In the genomic region with DNA sequence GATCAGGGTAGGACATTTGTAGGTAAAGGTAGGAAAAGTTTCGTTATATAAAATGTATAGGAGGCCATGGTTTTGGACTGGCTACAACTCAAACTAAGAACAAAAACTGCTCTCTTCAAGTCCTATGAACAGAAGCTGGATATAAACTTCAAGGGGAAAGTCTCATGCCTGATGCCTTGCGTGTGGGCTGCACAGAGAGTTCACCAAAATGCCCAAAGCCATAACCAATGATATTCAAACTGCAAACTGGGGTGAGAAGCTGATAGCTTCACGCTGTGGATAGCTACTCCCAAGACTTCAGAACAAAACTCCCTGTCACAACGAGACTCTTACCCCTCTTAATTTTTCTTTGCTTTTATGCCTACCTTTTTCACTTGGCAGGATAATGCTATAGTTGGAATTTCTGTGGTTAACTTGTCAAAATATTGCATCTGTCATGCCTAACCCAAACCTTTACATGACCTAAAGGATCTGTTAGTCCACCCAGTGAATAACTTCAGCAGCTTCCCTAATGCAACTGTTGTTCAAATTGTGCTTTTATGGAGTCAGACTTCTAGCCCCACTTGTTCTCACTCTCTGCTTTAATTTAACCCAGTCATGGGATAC, we compare ENCODE assay signal across 16 cellular contexts.
A peak's percentile ranks its signal among the peaks of the same experiment; 100 is the strongest.
DNase-seq lines count a peak whose midpoint lies in the region; ATAC-seq and TF ChIP-seq lines count a peak whose summit lies in the region.
"Had no signal": no experiment of that assay in that cellular context is flagged by ENCODE, and none has a peak within 500 bp of the region (broad histone marks: within the 10 kb centered on the region; RNA-seq: fewer than 3 reads in every experiment).

No MANE protein-coding gene starts in this region.

- no peak overlapping the region for H2BK15ac ChIP-seq in neuronal stem cell (ENCODE audit: low read length)

- H3K23ac ChIP-seq in neuronal stem cell (ENCODE audit: low read depth, low read length, poor library complexity), result no peak overlapping the region

- H3K79me1 ChIP-seq in neuronal stem cell (ENCODE audit: low read depth, low read length), result no peaks in the 10 kb centered on the region

- H3K9me3 Mint-ChIP-seq in WTC11, result peaks cover 5% of the 10 kb centered on the region

- no peak overlapping the region for H4K8ac ChIP-seq in neuronal stem cell (ENCODE audit: low read depth, low read length)

- H3K27me3 Mint-ChIP-seq in WTC11 (ENCODE audit: low read depth), result no peaks in the 10 kb centered on the region; the same call in none of the 2 replicates

- no peak overlapping the region for H3K18ac ChIP-seq in neuronal stem cell (ENCODE audit: low read length)

- no peaks in the 10 kb centered on the region for H3K36me3 ChIP-seq in neuronal stem cell (replicated peaks in 1 of 2; ENCODE audit: control insufficient read depth in 2 of 2, insufficient read depth in 2 of 2, low read length in 2 of 2)

- H3K4me3 Mint-ChIP-seq in WTC11, result no peak overlapping the region
- H3K4me3 Mint-ChIP-seq: CD4-positive, alpha-beta memory T cell had no signal

- no peak overlapping the region for H2BK5ac ChIP-seq in neuronal stem cell (ENCODE audit: low read length)

- DNase-seq in WTC11 (ENCODE audit: low spot score) (no peak), epidermal melanocyte (ENCODE audit: insufficient read length, low spot score) (peak; percentile 54), neuronal stem cell (ENCODE audit: low spot score) (no peak)
- no peak for DNase-seq in stimulated activated CD4-positive, alpha-beta T cell treated with anti-CD3 and anti-CD28 coated beads, Interleukin-4, amount 100 ng/mL, for 1 hour
- no peak for DNase-seq in activated CD8-positive, alpha-beta memory T cell treated with anti-CD3 and anti-CD28 coated beads, Interleukin-2, amount 50 U/mL, for 48 hours
- DNase-seq: ACHN; CD4-positive, alpha-beta memory T cell; DMS153; DMS79; GF-D8; HCEC 1CT; IMR-90 had no signal

- H3K4me2 ChIP-seq in neuronal stem cell (ENCODE audit: insufficient read depth, low read length, poor library complexity, severe bottlenecking), result no peak overlapping the region

- CTCF ChIA-PET in WTC11 (lab: Charles Lee), result interaction anchor here (1.0 to 6.4 kb wide), 2 partner anchors 7 to 16 kb away, joined by 5 to 59 read pairs; no protein-coding TSS in a partner anchor

- peaks cover 3% of the 10 kb centered on the region; the same call in 1 of the 2 replicates for H3K36me3 Mint-ChIP-seq in WTC11
- H3K36me3 Mint-ChIP-seq: CD4-positive, alpha-beta memory T cell had no signal

- ATAC-seq in WTC11 (no peak), GM21825 (IDR thresholded peaks at IDR 0.05; ENCODE audit: unreplicated experiment) (no peak)
- ATAC-seq: K562 had no signal

- no peak overlapping the region for H3K4ac ChIP-seq in neuronal stem cell (ENCODE audit: low read length)

- no peak overlapping the region for H3K27ac ChIP-seq in neuronal stem cell (replicated peaks; ENCODE audit: low read length)
- H3K27ac ChIP-seq: C4-2B, HL-60 had no signal

- H3K9ac ChIP-seq in neuronal stem cell (ENCODE audit: low read depth, low read length, poor library complexity), result no peak overlapping the region

- H3K4me1 ChIP-seq in neuronal stem cell (ENCODE audit: control insufficient read depth in 2 of 2, insufficient read depth in 1 of 2, low read depth in 1 of 2, low read length in 2 of 2), result peaks cover 12 to 16% of the 10 kb centered on the region in 2 donors

- no peaks in the 10 kb centered on the region for H3K9me3 ChIP-seq in neuronal stem cell (replicated peaks in 1 of 2; ENCODE audit: control insufficient read depth in 2 of 2, insufficient read depth in 1 of 2, low read depth in 1 of 2, low read length in 2 of 2)

- H3K27ac Mint-ChIP-seq in WTC11, result peak overlapping the region; percentile 69
- H3K27ac Mint-ChIP-seq: CD4-positive, alpha-beta memory T cell had no signal

- H2BK120ac ChIP-seq in neuronal stem cell (ENCODE audit: low read depth, low read length), result no peak overlapping the region

- H2AFZ ChIP-seq in neuronal stem cell (ENCODE audit: low read length), result peak overlapping the region; percentile 0

- H3K4me3 ChIP-seq in neuronal stem cell (ENCODE audit: low read length in 2 of 2), result no peak overlapping the region
- H3K4me3 ChIP-seq: K562 had no signal

- H3K14ac ChIP-seq in neuronal stem cell (ENCODE audit: low read length), result no peak overlapping the region

- no peak overlapping the region for H2BK12ac ChIP-seq in neuronal stem cell (ENCODE audit: low read length)

- POLR2A ChIA-PET in WTC11 (lab: Charles Lee), result no interaction called here

- TF ChIP-seq CTCF in WTC11 (IDR thresholded peaks at IDR 0.05), result no peak

- H3K27me3 ChIP-seq in neuronal stem cell (ENCODE audit: control insufficient read depth in 3 of 3, insufficient read depth in 3 of 3, low read depth in 1 of 3, low read length in 3 of 3), result no peaks in the 10 kb centered on the region

- no peak overlapping the region for H2AK5ac ChIP-seq in neuronal stem cell (ENCODE audit: low read depth, low read length)

- no CpG with 5 or more reads among the region's 4 CpGs for WGBS in neuronal stem cell (ENCODE audit: extremely low coverage in 2 of 2, insufficient read length in 2 of 2, insufficient replicate concordance in 1 of 2), 2 donors

- no peak overlapping the region for H4K91ac ChIP-seq in neuronal stem cell (ENCODE audit: low read depth, low read length, poor library complexity)

- peaks cover 85% of the 10 kb centered on the region for H3K4me1 Mint-ChIP-seq in WTC11

TF ChIP-seq in WTC11, 78 proteins besides CTCF, POLR2A, EP300 and RAD21 (continues in another document):
- TF ChIP-seq ATF1 (CRISPR knock-in tag; IDR thresholded peaks at IDR 0.05), result no peak
- TF ChIP-seq, protein P1, sequence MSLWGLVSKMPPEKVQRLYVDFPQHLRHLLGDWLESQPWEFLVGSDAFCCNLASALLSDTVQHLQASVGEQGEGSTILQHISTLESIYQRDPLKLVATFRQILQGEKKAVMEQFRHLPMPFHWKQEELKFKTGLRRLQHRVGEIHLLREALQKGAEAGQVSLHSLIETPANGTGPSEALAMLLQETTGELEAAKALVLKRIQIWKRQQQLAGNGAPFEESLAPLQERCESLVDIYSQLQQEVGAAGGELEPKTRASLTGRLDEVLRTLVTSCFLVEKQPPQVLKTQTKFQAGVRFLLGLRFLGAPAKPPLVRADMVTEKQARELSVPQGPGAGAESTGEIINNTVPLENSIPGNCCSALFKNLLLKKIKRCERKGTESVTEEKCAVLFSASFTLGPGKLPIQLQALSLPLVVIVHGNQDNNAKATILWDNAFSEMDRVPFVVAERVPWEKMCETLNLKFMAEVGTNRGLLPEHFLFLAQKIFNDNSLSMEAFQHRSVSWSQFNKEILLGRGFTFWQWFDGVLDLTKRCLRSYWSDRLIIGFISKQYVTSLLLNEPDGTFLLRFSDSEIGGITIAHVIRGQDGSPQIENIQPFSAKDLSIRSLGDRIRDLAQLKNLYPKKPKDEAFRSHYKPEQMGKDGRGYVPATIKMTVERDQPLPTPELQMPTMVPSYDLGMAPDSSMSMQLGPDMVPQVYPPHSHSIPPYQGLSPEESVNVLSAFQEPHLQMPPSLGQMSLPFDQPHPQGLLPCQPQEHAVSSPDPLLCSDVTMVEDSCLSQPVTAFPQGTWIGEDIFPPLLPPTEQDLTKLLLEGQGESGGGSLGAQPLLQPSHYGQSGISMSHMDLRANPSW (CRISPR knock-in tag; conservative IDR thresholded peaks at IDR 0.05; ENCODE audit: low read depth), result no peak
- no peak for TF ChIP-seq SMAD4 (CRISPR knock-in tag; IDR thresholded peaks at IDR 0.05)
- TF ChIP-seq GRHL2 (CRISPR knock-in tag; IDR thresholded peaks at IDR 0.05; ENCODE audit: insufficient replicate concordance, severe bottlenecking), result no peak
- TF ChIP-seq, protein P2, sequence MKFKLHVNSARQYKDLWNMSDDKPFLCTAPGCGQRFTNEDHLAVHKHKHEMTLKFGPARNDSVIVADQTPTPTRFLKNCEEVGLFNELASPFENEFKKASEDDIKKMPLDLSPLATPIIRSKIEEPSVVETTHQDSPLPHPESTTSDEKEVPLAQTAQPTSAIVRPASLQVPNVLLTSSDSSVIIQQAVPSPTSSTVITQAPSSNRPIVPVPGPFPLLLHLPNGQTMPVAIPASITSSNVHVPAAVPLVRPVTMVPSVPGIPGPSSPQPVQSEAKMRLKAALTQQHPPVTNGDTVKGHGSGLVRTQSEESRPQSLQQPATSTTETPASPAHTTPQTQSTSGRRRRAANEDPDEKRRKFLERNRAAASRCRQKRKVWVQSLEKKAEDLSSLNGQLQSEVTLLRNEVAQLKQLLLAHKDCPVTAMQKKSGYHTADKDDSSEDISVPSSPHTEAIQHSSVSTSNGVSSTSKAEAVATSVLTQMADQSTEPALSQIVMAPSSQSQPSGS (CRISPR knock-in tag; IDR thresholded peaks at IDR 0.05; ENCODE audit: borderline replicate concordance, low read depth), result no peak
- TF ChIP-seq RELA (CRISPR knock-in tag; IDR thresholded peaks at IDR 0.05; ENCODE audit: borderline replicate concordance), result no peak
- TF ChIP-seq, protein P3, sequence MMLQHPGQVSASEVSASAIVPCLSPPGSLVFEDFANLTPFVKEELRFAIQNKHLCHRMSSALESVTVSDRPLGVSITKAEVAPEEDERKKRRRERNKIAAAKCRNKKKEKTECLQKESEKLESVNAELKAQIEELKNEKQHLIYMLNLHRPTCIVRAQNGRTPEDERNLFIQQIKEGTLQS (CRISPR knock-in tag; conservative IDR thresholded peaks at IDR 0.05), result no peak
- TF ChIP-seq, protein P4, sequence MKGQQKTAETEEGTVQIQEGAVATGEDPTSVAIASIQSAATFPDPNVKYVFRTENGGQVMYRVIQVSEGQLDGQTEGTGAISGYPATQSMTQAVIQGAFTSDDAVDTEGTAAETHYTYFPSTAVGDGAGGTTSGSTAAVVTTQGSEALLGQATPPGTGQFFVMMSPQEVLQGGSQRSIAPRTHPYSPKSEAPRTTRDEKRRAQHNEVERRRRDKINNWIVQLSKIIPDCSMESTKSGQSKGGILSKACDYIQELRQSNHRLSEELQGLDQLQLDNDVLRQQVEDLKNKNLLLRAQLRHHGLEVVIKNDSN (CRISPR knock-in tag; IDR thresholded peaks at IDR 0.05), result no peak
- TF ChIP-seq EMX1 (CRISPR knock-in tag; IDR thresholded peaks at IDR 0.05), result no peak
- no peak for TF ChIP-seq TCF7 (CRISPR knock-in tag; IDR thresholded peaks at IDR 0.05; ENCODE audit: low read depth)
- TF ChIP-seq, protein P5, sequence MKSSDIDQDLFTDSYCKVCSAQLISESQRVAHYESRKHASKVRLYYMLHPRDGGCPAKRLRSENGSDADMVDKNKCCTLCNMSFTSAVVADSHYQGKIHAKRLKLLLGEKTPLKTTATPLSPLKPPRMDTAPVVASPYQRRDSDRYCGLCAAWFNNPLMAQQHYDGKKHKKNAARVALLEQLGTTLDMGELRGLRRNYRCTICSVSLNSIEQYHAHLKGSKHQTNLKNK (CRISPR knock-in tag; IDR thresholded peaks at IDR 0.05), result no peak
